8 cellular contexts compared by ENCODE assay signal in the genomic region with DNA sequence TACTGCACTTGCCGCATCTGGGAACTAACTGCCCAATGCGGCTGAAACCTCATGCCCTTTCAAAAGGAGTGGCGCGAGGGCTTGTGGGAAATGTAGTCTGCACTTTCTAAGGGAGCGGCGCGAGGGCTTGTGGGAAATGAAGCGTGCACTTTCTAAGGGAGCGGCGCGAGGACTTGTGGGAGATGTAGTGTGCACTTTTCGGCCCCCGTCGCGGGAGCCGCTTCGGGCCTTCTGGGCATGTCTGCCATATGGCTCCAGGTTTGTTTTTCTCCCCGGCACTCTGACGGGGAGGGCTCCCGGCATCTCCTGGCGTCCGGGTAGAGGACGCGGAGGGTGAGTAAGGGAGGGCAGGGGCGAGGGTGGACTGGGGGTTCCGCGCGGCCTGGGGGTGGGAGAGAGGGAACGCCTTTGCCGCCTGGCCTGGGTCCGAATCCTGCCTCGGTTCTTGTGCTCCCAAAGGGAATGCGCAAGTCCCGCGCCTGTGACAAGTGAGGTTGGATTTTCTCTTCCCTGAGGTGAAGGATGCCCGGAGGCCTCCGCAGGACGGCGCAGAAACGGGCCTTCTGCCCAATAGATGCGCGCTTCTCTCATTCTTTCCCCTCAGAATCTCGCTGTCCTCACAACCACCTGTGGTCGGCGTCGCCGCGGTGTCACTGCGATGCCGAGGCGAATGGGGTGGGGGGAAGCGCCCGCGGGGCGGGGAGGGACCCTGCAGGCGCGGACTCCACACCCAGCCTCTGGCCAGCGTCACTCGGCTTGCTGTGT. TPM values are rescaled to one million over a fixed set of nuclear protein-coding genes. Genes with fewer than 3 reads are reported as not detected.
A peak's percentile ranks its signal among the peaks of the same experiment; 100 is the strongest.
DNase-seq lines count a peak whose midpoint lies in the region; ATAC-seq and TF ChIP-seq lines count a peak whose summit lies in the region.

ZNF37A (plus strand) TSS at position 180 of the 765 bp plus-strand sequence. CDS start 2,281 bp downstream, outside the sequence.

- H3K27me3 ChIP-seq in left ventricle myocardium inferior (ENCODE audit: low read depth): no peaks in the 10 kb centered on the region
- no peaks in the 10 kb centered on the region for H3K27me3 ChIP-seq in prostate gland (replicated peaks; ENCODE audit: insufficient read depth)

- peak within 1 kb of the TSS; percentile 82 for H3K4me3 ChIP-seq in left ventricle myocardium inferior
- H3K4me3 ChIP-seq in prostate gland: peak within 1 kb of the TSS; percentile 65 to 73
- H3K4me3 ChIP-seq in urinary bladder (ENCODE audit: low read depth, low read length): peak within 1 kb of the TSS; percentile 81

- H3K27ac ChIP-seq in left ventricle myocardium inferior (replicated peaks) (peak within 1 kb of the TSS; percentile 87), prostate gland (peak within 1 kb of the TSS; percentile 84 to 86), urinary bladder (ENCODE audit: low read depth) (peak within 1 kb of the TSS; percentile 85)

- peak; percentile 70 for TF ChIP-seq POLR2A in prostate gland (IDR thresholded peaks at IDR 0.05)

- in situ Hi-C loops in GM13977 (cut with MboI; ENCODE audit: low pct_unique_long_range_greater_than_20kb, low sequenced_read_pairs, unreplicated experiment): loop anchor here (25.0 kb wide), 1 partner anchor 232 kb away; the partner anchor contains the start of gene ZNF248

- H3K4me1 Mint-ChIP-seq in T-helper 1 cell treated with Interleukin-12 subunit alpha and Interleukin-12 subunit beta and Interleukin-4 antibody, amounts not matched to agents 30 μg/mL and 1 μg/mL, for 36 hours (ENCODE audit: low read depth): peaks cover 15% of the 10 kb centered on the region

- peak within 1 kb of the TSS; percentile 91 for H3K27ac Mint-ChIP-seq in T-helper 1 cell treated with Interleukin-12 subunit alpha and Interleukin-12 subunit beta and Interleukin-4 antibody, amounts not matched to agents 30 μg/mL and 1 μg/mL, for 36 hours

- H3K36me3 ChIP-seq in left ventricle myocardium inferior (peaks cover 36% of the 10 kb centered on the region), prostate gland (no peaks in the 10 kb centered on the region), urinary bladder (ENCODE audit: insufficient read depth) (peaks cover 1% of the 10 kb centered on the region)

- peaks cover 43% of the 10 kb centered on the region for H3K36me3 Mint-ChIP-seq in T-helper 1 cell treated with Interleukin-12 subunit alpha and Interleukin-12 subunit beta and Interleukin-4 antibody, amounts not matched to agents 30 μg/mL and 1 μg/mL, for 36 hours (ENCODE audit: low read depth)

- peaks cover 20% of the 10 kb centered on the region for H3K4me1 ChIP-seq in left ventricle myocardium inferior
- no peaks in the 10 kb centered on the region for H3K4me1 ChIP-seq in prostate gland (replicated peaks)
- H3K4me1 ChIP-seq in urinary bladder (ENCODE audit: insufficient read depth): peaks cover 4% of the 10 kb centered on the region

- ATAC-seq in HG02884 (IDR thresholded peaks at IDR 0.05; ENCODE audit: unreplicated experiment): peak; percentile 98

- H3K4me3 Mint-ChIP-seq in T-helper 1 cell treated with Interleukin-12 subunit alpha and Interleukin-12 subunit beta and Interleukin-4 antibody, amounts not matched to agents 30 μg/mL and 1 μg/mL, for 36 hours: peak within 1 kb of the TSS; percentile 92

- peaks cover 21% of the 10 kb centered on the region for H3K9me3 Mint-ChIP-seq in T-helper 1 cell treated with Interleukin-12 subunit alpha and Interleukin-12 subunit beta and Interleukin-4 antibody, amounts not matched to agents 30 μg/mL and 1 μg/mL, for 36 hours

- H3K27me3 Mint-ChIP-seq in T-helper 1 cell treated with Interleukin-12 subunit alpha and Interleukin-12 subunit beta and Interleukin-4 antibody, amounts not matched to agents 30 μg/mL and 1 μg/mL, for 36 hours (ENCODE audit: low read depth): no peaks in the 10 kb centered on the region

- TF ChIP-seq CTCF in GM13977 (IDR thresholded peaks at IDR 0.05; ENCODE audit: extremely low read depth, insufficient read depth, missing control alignments) (no peak), left ventricle myocardium inferior (IDR thresholded peaks at IDR 0.05; ENCODE audit: borderline replicate concordance) (no peak), prostate gland (IDR thresholded peaks at IDR 0.05) (peak in 1 of 4 experiments; percentile 23)

- DNase-seq in GM13977 (ENCODE audit: low spot score): peak; percentile 87
- DNase-seq in NCI-H1694 (lab: John Stamatoyannopoulos, UW): peak; percentile 97
- DNase-seq in amniotic stem cell (lab: John Stamatoyannopoulos, UW): peak; percentile 82
- peak; percentile 93 for DNase-seq in left ventricle myocardium inferior
- DNase-seq in prostate gland (ENCODE audit: low spot score): peak; percentile 97

- H3K9me3 ChIP-seq in left ventricle myocardium inferior (replicated peaks): peaks cover 13% of the 10 kb centered on the region
- no peaks in the 10 kb centered on the region for H3K9me3 ChIP-seq in prostate gland

- intact Hi-C loops in left ventricle myocardium inferior (cut with micrococcal nuclease): no loop called here
- intact Hi-C loops in prostate gland (cut with DNase I): loop anchor here (2.0 to 10.0 kb wide), 3 partner anchors 80 to 230 kb away; partner anchors contain the start of genes ZNF25 and ZNF33A

- under 1% methylated on average over 59 of the region's 59 CpGs for WGBS in prostate gland
- under 1% methylated on average over 59 of the region's 59 CpGs for WGBS in urinary bladder

RNA-seq across cellular contexts. Expression of gene ZNF37A, which starts in this region (rescaled TPM):
- total RNA-seq in left ventricle myocardium inferior: 8.9 TPM
- total RNA-seq in prostate gland: 10 to 100 TPM; 11.7 to 29.5 TPM
- total RNA-seq in urinary bladder: 40.1 TPM
- polyA plus RNA-seq in urinary bladder: 11.1 TPM

Comparison
In these comparisons a context has a peak if more than half of its experiments do, and no peak if none do; other contexts are left out.
1. Peak in every context shown above with its lines: DNase-seq, ATAC-seq, H3K4me3 ChIP-seq and H3K27ac ChIP-seq.